In the genomic region with DNA sequence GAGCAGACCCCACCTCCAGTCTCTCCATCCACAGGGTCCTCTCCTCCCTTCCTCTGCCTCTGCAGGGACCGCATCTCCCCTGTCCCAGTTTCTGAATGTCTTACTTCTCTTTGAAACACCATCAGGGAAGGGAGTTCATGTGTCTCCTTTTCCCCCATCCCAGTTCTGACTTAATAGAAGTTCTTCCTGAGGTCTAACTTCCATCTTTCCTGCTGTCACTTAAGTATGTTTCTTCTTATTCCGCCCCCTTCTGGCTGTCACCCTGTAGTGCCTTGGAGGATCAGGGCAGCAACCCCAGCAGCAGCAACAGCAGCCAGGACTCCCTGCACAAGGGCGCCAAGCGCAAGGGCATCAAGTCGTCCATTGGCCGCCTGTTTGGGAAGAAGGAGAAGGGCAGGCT, we compare ENCODE assay signal across 22 cellular contexts. TPM values are rescaled to one million over a fixed set of nuclear protein-coding genes. Genes with fewer than 3 reads are reported as not detected.
DNase-seq lines count a peak whose midpoint lies in the region; ATAC-seq and TF ChIP-seq lines count a peak whose summit lies in the region.
"Had no signal": no experiment of that assay in that cellular context is flagged by ENCODE, and none has a peak within 500 bp of the region (broad histone marks: within the 10 kb centered on the region; RNA-seq: fewer than 3 reads in every experiment).

No MANE protein-coding gene starts in this region.

- no peak overlapping the region for H3K27ac ChIP-seq in DND-41 (ENCODE audit: low read length)
- no peak overlapping the region for H3K27ac ChIP-seq in mesendoderm (ENCODE audit: low read depth, low read length)
- H3K27ac ChIP-seq in mesenchymal stem cell (ENCODE audit: low read length, poor library complexity, severe bottlenecking) = no peak overlapping the region
- H3K27ac ChIP-seq: ovary had no signal

- no peaks in the 10 kb centered on the region for H3K4me1 Mint-ChIP-seq in activated T-helper 17 cell treated with anti-CD3 and anti-CD28 coated beads, Interleukin-2, amount 50 U/mL, for 72 hours
- H3K4me1 Mint-ChIP-seq: activated CD4-positive, alpha-beta T cell treated with anti-CD3 and anti-CD28 coated beads for 36 hours; activated naive CD8-positive, alpha-beta T cell treated with anti-CD3 and anti-CD28 coated beads for 36 hours had no signal

- H3K4me2 ChIP-seq in DND-41 (ENCODE audit: insufficient read depth, low read length) (no peak overlapping the region), mesendoderm (ENCODE audit: low read length) (no peak overlapping the region), mesenchymal stem cell (ENCODE audit: low read length, poor library complexity, severe bottlenecking) (no peak overlapping the region)

- H3K9me3 Mint-ChIP-seq in activated T-helper 17 cell treated with anti-CD3 and anti-CD28 coated beads, Interleukin-2, amount 50 U/mL, for 72 hours = no peaks in the 10 kb centered on the region
- H3K9me3 Mint-ChIP-seq: activated naive CD8-positive, alpha-beta T cell treated with anti-CD3 and anti-CD28 coated beads for 36 hours; effector memory CD8-positive, alpha-beta T cell; mesothelial cell of epicardium had no signal

- TF ChIP-seq CTCF in DND-41 (IDR thresholded peaks at IDR 0.05; ENCODE audit: borderline replicate concordance, extremely low read depth, low read length, poor library complexity, severe bottlenecking) (peak; percentile 23), HFF-Myc (IDR thresholded peaks at IDR 0.05; ENCODE audit: low read depth, low read length, missing control alignments) (peak; percentile 16)

- no peak overlapping the region for H2BK15ac ChIP-seq in mesendoderm (replicated peaks; ENCODE audit: low read depth)
- H2BK15ac ChIP-seq in mesenchymal stem cell (ENCODE audit: low read depth, poor library complexity, severe bottlenecking) = no peak overlapping the region

- H2BK12ac ChIP-seq in mesenchymal stem cell (ENCODE audit: low read length in 2 of 2) = no peak overlapping the region

- WGBS in mesendoderm (ENCODE audit: extremely low coverage, insufficient coverage, low lambda C conversion rate) = no CpG with 5 or more reads among the region's 6 CpGs
- WGBS in mesenchymal stem cell = 89% methylated on average over 6 of the region's 6 CpGs

- no peak overlapping the region for H4K5ac ChIP-seq in mesendoderm (ENCODE audit: low read length)

- H2AK5ac ChIP-seq in mesendoderm (ENCODE audit: low read length) (no peak overlapping the region), mesenchymal stem cell (ENCODE audit: low read length, severe bottlenecking) (no peak overlapping the region)

- no peak overlapping the region for H3K23ac ChIP-seq in mesendoderm (ENCODE audit: low read length)
- H3K23ac ChIP-seq in mesenchymal stem cell (ENCODE audit: low read length in 2 of 2) = no peak overlapping the region

- no peak overlapping the region for H3K4me3 ChIP-seq in DND-41 (ENCODE audit: low read depth in 1 of 2, low read length in 2 of 2)
- H3K4me3 ChIP-seq in HFF-Myc (replicated peaks; ENCODE audit: low read depth, low read length) = no peak overlapping the region
- H3K4me3 ChIP-seq in mesendoderm (ENCODE audit: low read length) = no peak overlapping the region
- no peak overlapping the region for H3K4me3 ChIP-seq in mesenchymal stem cell (ENCODE audit: insufficient read depth in 1 of 2, low read depth in 1 of 2, low read length in 2 of 2)
- H3K4me3 ChIP-seq: ovary had no signal

- H3K18ac ChIP-seq in mesendoderm (ENCODE audit: low read length) = no peak overlapping the region
- no peak overlapping the region for H3K18ac ChIP-seq in mesenchymal stem cell (ENCODE audit: low read depth in 1 of 2, low read length in 2 of 2)

- H3K79me1 ChIP-seq in mesendoderm (ENCODE audit: low read length) (no peaks in the 10 kb centered on the region), mesenchymal stem cell (replicated peaks; ENCODE audit: low read length, poor library complexity, severe bottlenecking) (no peaks in the 10 kb centered on the region)

- no peak overlapping the region for H3K4me3 Mint-ChIP-seq in activated T-helper 17 cell treated with anti-CD3 and anti-CD28 coated beads, Interleukin-2, amount 50 U/mL, for 72 hours
- H3K4me3 Mint-ChIP-seq: activated CD4-positive, alpha-beta T cell treated with anti-CD3 and anti-CD28 coated beads for 36 hours; activated naive CD8-positive, alpha-beta T cell treated with anti-CD3 and anti-CD28 coated beads for 36 hours; effector memory CD8-positive, alpha-beta T cell; mesothelial cell of epicardium had no signal

- H3K36me3 ChIP-seq in DND-41 (ENCODE audit: insufficient read depth, low read length) (no peaks in the 10 kb centered on the region), mesendoderm (ENCODE audit: control insufficient read depth, insufficient read depth, low read length) (no peaks in the 10 kb centered on the region), mesenchymal stem cell (ENCODE audit: control insufficient read depth in 1 of 2, insufficient read depth in 2 of 2, low read depth in 1 of 2, low read length in 2 of 2) (peaks cover 0 to 60% of the 10 kb centered on the region in 2 experiments)
- H3K36me3 ChIP-seq: ovary had no signal

- no peak overlapping the region for H4K91ac ChIP-seq in mesenchymal stem cell (ENCODE audit: low read length)

- H4K8ac ChIP-seq in mesendoderm (ENCODE audit: low read depth, low read length) (no peak overlapping the region), mesenchymal stem cell (ENCODE audit: low read length) (no peak overlapping the region)

- H2AFZ ChIP-seq in DND-41 (ENCODE audit: low read depth, low read length) (no peak overlapping the region), mesenchymal stem cell (ENCODE audit: low read depth, low read length) (no peak overlapping the region)

- DNase-seq in DND-41 = no peak
- no peak for DNase-seq in HFF-Myc (ENCODE audit: extremely low read depth, low read depth)
- DNase-seq in mesendoderm = peak; percentile 13
- DNase-seq in mesenchymal stem cell = no peak
- no peak for DNase-seq in activated gamma-delta T cell treated with Interleukin-2 at 50 U/mL for 16 hours
- DNase-seq: activated CD4-positive, alpha-beta T cell treated with anti-CD3 and anti-CD28 coated beads for 36 hours; activated naive CD8-positive, alpha-beta T cell treated with anti-CD3 and anti-CD28 coated beads for 36 hours; activated T-cell treated with anti-CD3 and anti-CD28 coated beads for 4 hours; effector memory CD8-positive, alpha-beta T cell; foreskin melanocyte; Kasumi-1; NCI-H187 treated with DMSO at 0.1 percent for 48 hours; NCI-H526; ovary; small intestine; stimulated activated naive CD4-positive, alpha-beta T cell had no signal

- H3K27me3 Mint-ChIP-seq in activated T-helper 17 cell treated with anti-CD3 and anti-CD28 coated beads, Interleukin-2, amount 50 U/mL, for 72 hours = peaks cover 24% of the 10 kb centered on the region

- H3K79me2 ChIP-seq in DND-41 (ENCODE audit: insufficient read depth, low read length) = no peaks in the 10 kb centered on the region
- no peaks in the 10 kb centered on the region for H3K79me2 ChIP-seq in mesendoderm (ENCODE audit: control insufficient read depth, insufficient read depth, low read length)

- no peak overlapping the region for H3K9ac ChIP-seq in DND-41 (ENCODE audit: low read depth, low read length)
- H3K9ac ChIP-seq in mesendoderm (ENCODE audit: low read length) = no peak overlapping the region
- H3K9ac ChIP-seq in mesenchymal stem cell (ENCODE audit: low read length) = no peak overlapping the region

- H4K20me1 ChIP-seq in DND-41 (ENCODE audit: insufficient read depth, low read length) = no peaks in the 10 kb centered on the region; the same call in 1 of the 2 replicates

- no peaks in the 10 kb centered on the region; the same call in 1 of the 2 replicates for H3K4me1 ChIP-seq in DND-41 (ENCODE audit: insufficient read depth, low read length)
- H3K4me1 ChIP-seq in mesendoderm (ENCODE audit: control insufficient read depth, low read depth, low read length) = no peaks in the 10 kb centered on the region
- peaks cover 8% of the 10 kb centered on the region for H3K4me1 ChIP-seq in mesenchymal stem cell (ENCODE audit: control insufficient read depth, insufficient read depth, low read depth, low read length)

- peak overlapping the region; percentile 37 for H3K27ac Mint-ChIP-seq in activated T-helper 17 cell treated with anti-CD3 and anti-CD28 coated beads, Interleukin-2, amount 50 U/mL, for 72 hours
- H3K27ac Mint-ChIP-seq: activated CD4-positive, alpha-beta T cell treated with anti-CD3 and anti-CD28 coated beads for 36 hours; activated naive CD8-positive, alpha-beta T cell treated with anti-CD3 and anti-CD28 coated beads for 36 hours; effector memory CD8-positive, alpha-beta T cell had no signal

- no peak overlapping the region for H3K56ac ChIP-seq in mesendoderm (ENCODE audit: low read length)

- H3K4ac ChIP-seq in mesendoderm (ENCODE audit: low read depth, low read length) = no peak overlapping the region
- H3K4ac ChIP-seq in mesenchymal stem cell (ENCODE audit: low read depth in 1 of 2, low read length in 2 of 2) = no peak overlapping the region

- H3K36me3 Mint-ChIP-seq in activated T-helper 17 cell treated with anti-CD3 and anti-CD28 coated beads, Interleukin-2, amount 50 U/mL, for 72 hours (ENCODE audit: low read depth) = peaks cover 78% of the 10 kb centered on the region

- ATAC-seq in DND-41 (ENCODE audit: insufficient read depth, low read depth) = no peak
- no peak for ATAC-seq in activated T-helper 17 cell treated with anti-CD3 and anti-CD28 coated beads, Interleukin-2, amount 50 U/mL, for 72 hours (replicated peaks)
- no peak for ATAC-seq in HG03025 (IDR thresholded peaks at IDR 0.05; ENCODE audit: low FRiP score, unreplicated experiment)
- ATAC-seq in GM21786 (IDR thresholded peaks at IDR 0.05; ENCODE audit: unreplicated experiment) = no peak
- ATAC-seq: activated CD4-positive, alpha-beta T cell treated with anti-CD3 and anti-CD28 coated beads for 36 hours; effector memory CD8-positive, alpha-beta T cell had no signal

- H2BK5ac ChIP-seq in mesendoderm (ENCODE audit: low read length) (no peak overlapping the region), mesenchymal stem cell (ENCODE audit: low read depth, low read length, poor library complexity, severe bottlenecking) (no peak overlapping the region)

- no peak overlapping the region for H3K14ac ChIP-seq in mesenchymal stem cell (ENCODE audit: low read length in 2 of 2)

- peaks cover 39% of the 10 kb centered on the region for H3K27me3 ChIP-seq in DND-41 (ENCODE audit: insufficient read depth, low read length, poor library complexity)
- H3K27me3 ChIP-seq in mesendoderm (ENCODE audit: insufficient read depth, low read length, poor library complexity) = no peaks in the 10 kb centered on the region
- H3K27me3 ChIP-seq in mesenchymal stem cell (ENCODE audit: control insufficient read depth in 1 of 2, insufficient read depth in 1 of 2, low read length in 2 of 2) = peaks cover 25 to 81% of the 10 kb centered on the region in 2 experiments
- H3K27me3 ChIP-seq: ovary had no signal

- H3K9me3 ChIP-seq in DND-41 (ENCODE audit: insufficient read depth, low read length, severe bottlenecking) = no peaks in the 10 kb centered on the region
- no peaks in the 10 kb centered on the region for H3K9me3 ChIP-seq in mesenchymal stem cell (ENCODE audit: control insufficient read depth, low read length)
- H3K9me3 ChIP-seq: ovary had no signal

- H2BK120ac ChIP-seq in mesendoderm (ENCODE audit: low read depth, low read length) (no peak overlapping the region), mesenchymal stem cell (ENCODE audit: low read depth, low read length) (no peak overlapping the region)

RNA-seq across cellular contexts. Expression of gene MYOG, which starts 29.3 kb away (rescaled TPM):
- total RNA-seq in activated T-helper 17 cell treated with anti-CD3 and anti-CD28 coated beads, Interleukin-2, amount 50 U/mL, for 72 hours = not detected
- polyA plus RNA-seq in mesendoderm (2013, experiment 1 of 2) = 0.13 TPM
- polyA plus RNA-seq in mesendoderm (2013, experiment 2 of 2) = 0.08 TPM
- polyA plus RNA-seq in mesenchymal stem cell (2013, experiment 1 of 2) = not detected
- not detected for polyA plus RNA-seq in mesenchymal stem cell (2013, experiment 2 of 2)
- total RNA-seq: activated CD4-positive, alpha-beta T cell treated with anti-CD3 and anti-CD28 coated beads for 36 hours; activated naive CD8-positive, alpha-beta T cell treated with anti-CD3 and anti-CD28 coated beads for 36 hours; mesothelial cell of epicardium; ovary; T-helper 1 cell treated with Interleukin-12 subunit alpha and Interleukin-12 subunit beta and Interleukin-4 antibody, amounts not matched to agents 30 ng/mL and 1 ng/mL, for 36 hours; ureter had no signal
- polyA plus RNA-seq: ovary, small intestine had no signal

RNA-seq across cellular contexts. Expression of gene PPFIA4, which starts 30.2 kb away (rescaled TPM):
- total RNA-seq in activated T-helper 17 cell treated with anti-CD3 and anti-CD28 coated beads, Interleukin-2, amount 50 U/mL, for 72 hours = 100 to 1,000 TPM in 1 of 2 donors, 10 to 100 TPM in 1; 38.1 to 244 TPM
- polyA plus RNA-seq in mesendoderm (2013, experiment 1 of 2) = 0.59 TPM
- polyA plus RNA-seq in mesendoderm (2013, experiment 2 of 2) = 0.83 TPM
- polyA plus RNA-seq in mesenchymal stem cell (2013, experiment 1 of 2) = 0.66 TPM
- 1.1 TPM for polyA plus RNA-seq in mesenchymal stem cell (2013, experiment 2 of 2)

RNA-seq across cellular contexts. Expression of gene TMEM183A, which starts 49.3 kb away (rescaled TPM):
- 10 to 100 TPM; 50.1 to 62.6 TPM for total RNA-seq in activated T-helper 17 cell treated with anti-CD3 and anti-CD28 coated beads, Interleukin-2, amount 50 U/mL, for 72 hours
- 78.9 TPM for polyA plus RNA-seq in mesendoderm (2013, experiment 1 of 2)
- 80.1 TPM for polyA plus RNA-seq in mesendoderm (2013, experiment 2 of 2)
- 42.3 TPM for polyA plus RNA-seq in mesenchymal stem cell (2013, experiment 1 of 2)
- polyA plus RNA-seq in mesenchymal stem cell (2013, experiment 2 of 2) = 43.2 TPM
